Comparison of ENCODE assay signal across 22 cellular contexts in genomic region chr10:130429809-130430208, GRCh38.
A peak's percentile ranks its signal among the peaks of the same experiment; 100 is the strongest.
DNase-seq lines count a peak whose midpoint lies in the region; ATAC-seq and TF ChIP-seq lines count a peak whose summit lies in the region.
"Had no signal": no experiment of that assay in that cellular context is flagged by ENCODE, and none has a peak within 500 bp of the region (broad histone marks: within the 10 kb centered on the region; RNA-seq: fewer than 3 reads in every experiment).

No MANE protein-coding gene starts in this region.

- H3K4me3 Mint-ChIP-seq in activated CD8-positive, alpha-beta memory T cell treated with anti-CD3 and anti-CD28 coated beads, Interleukin-2, amount 10 ng/mL, durations not matched to agents 7 days and 5 days = no peak overlapping the region
- no peak overlapping the region for H3K4me3 Mint-ChIP-seq in endodermal cell
- H3K4me3 Mint-ChIP-seq in activated CD8-positive, alpha-beta T cell treated with anti-CD3 and anti-CD28 coated beads, Interleukin-2, amount 10 ng/mL, durations not matched to agents 7 days and 5 days = no peak overlapping the region
- H3K4me3 Mint-ChIP-seq: CD14-positive monocyte; CD4-positive, alpha-beta T cell; CD8-positive, alpha-beta memory T cell had no signal

- H3K27me3 Mint-ChIP-seq in activated CD8-positive, alpha-beta memory T cell treated with anti-CD3 and anti-CD28 coated beads, Interleukin-2, amount 10 ng/mL, durations not matched to agents 7 days and 5 days = no peaks in the 10 kb centered on the region
- no peaks in the 10 kb centered on the region for H3K27me3 Mint-ChIP-seq in endodermal cell (ENCODE audit: insufficient read depth)
- H3K27me3 Mint-ChIP-seq in activated CD8-positive, alpha-beta T cell treated with anti-CD3 and anti-CD28 coated beads, Interleukin-2, amount 10 ng/mL, durations not matched to agents 7 days and 5 days (ENCODE audit: low read depth) = no peaks in the 10 kb centered on the region

- DNase-seq in activated CD8-positive, alpha-beta memory T cell treated with anti-CD3 and anti-CD28 coated beads, Interleukin-2, amount 50 U/mL, for 48 hours = peak; percentile 1
- DNase-seq in activated CD8-positive, alpha-beta memory T cell treated with anti-CD3 and anti-CD28 coated beads, Interleukin-2, amount 10 ng/mL, durations not matched to agents 7 days and 5 days = no peak
- DNase-seq in endodermal cell = peak; percentile 7
- peak; percentile 19 for DNase-seq in lung (ENCODE audit: low spot score)
- DNase-seq in activated CD8-positive, alpha-beta T cell treated with anti-CD3 and anti-CD28 coated beads, Interleukin-2, amount 10 ng/mL, durations not matched to agents 7 days and 5 days = no peak
- DNase-seq: 8988T; ACHN; AML-193; BE2C; CD4-positive, alpha-beta T cell; CD8-positive, alpha-beta memory T cell; DMS 273 treated with DMSO at 0.1 percent for 48 hours; DMS79; EL; GDM1; GOT3; HCEC 1CT had no signal

- H3K9ac ChIP-seq in endodermal cell (ENCODE audit: extremely low read depth, low read length, poor library complexity, severe bottlenecking) = no peak overlapping the region
- H3K9ac ChIP-seq: BLaER1 treated with 17β-estradiol and CSF1 and Interleukin-3, amounts not matched to agents 10 nM and 100 nM had no signal

- H3K27ac ChIP-seq in endodermal cell (ENCODE audit: low read depth, low read length) (no peak overlapping the region), lung (ENCODE audit: low read depth in 1 of 2, low read length in 1 of 2) (no peak overlapping the region)
- H3K27ac ChIP-seq: A549; BLaER1 treated with 17β-estradiol and CSF1 and Interleukin-3, amounts not matched to agents 10 nM and 100 nM had no signal

- H3K27me3 ChIP-seq in endodermal cell (ENCODE audit: control insufficient read depth, insufficient read depth, low read length, poor library complexity, severe bottlenecking) (no peaks in the 10 kb centered on the region), lung (ENCODE audit: control insufficient read depth, insufficient read depth) (no peaks in the 10 kb centered on the region)
- H3K27me3 ChIP-seq: BE2C; BLaER1 treated with 17β-estradiol and CSF1 and Interleukin-3, amounts not matched to agents 10 nM and 100 nM had no signal

- H3K9me3 Mint-ChIP-seq in activated CD8-positive, alpha-beta memory T cell treated with anti-CD3 and anti-CD28 coated beads, Interleukin-2, amount 10 ng/mL, durations not matched to agents 7 days and 5 days (ENCODE audit: low read depth) = peaks cover 2% of the 10 kb centered on the region
- H3K9me3 Mint-ChIP-seq in endodermal cell = peaks cover 7% of the 10 kb centered on the region
- H3K9me3 Mint-ChIP-seq in activated CD8-positive, alpha-beta T cell treated with anti-CD3 and anti-CD28 coated beads, Interleukin-2, amount 10 ng/mL, durations not matched to agents 7 days and 5 days (ENCODE audit: insufficient read depth) = no peaks in the 10 kb centered on the region
- H3K9me3 Mint-ChIP-seq: CD4-positive, alpha-beta T cell had no signal

- ATAC-seq in activated CD8-positive, alpha-beta memory T cell treated with anti-CD3 and anti-CD28 coated beads, Interleukin-2, amount 10 ng/mL, durations not matched to agents 7 days and 5 days = no peak
- ATAC-seq in lung (ENCODE audit: insufficient read depth, low FRiP score) (no peak), GM18505 (IDR thresholded peaks at IDR 0.05; ENCODE audit: unreplicated experiment) (no peak)
- ATAC-seq in activated CD8-positive, alpha-beta T cell treated with anti-CD3 and anti-CD28 coated beads, Interleukin-2, amount 10 ng/mL, durations not matched to agents 7 days and 5 days = no peak
- ATAC-seq: A549, GM12878 had no signal

- H3K9me3 ChIP-seq in endodermal cell (ENCODE audit: control insufficient read depth, low read length) (no peaks in the 10 kb centered on the region), lung (ENCODE audit: control insufficient read depth in 2 of 2, insufficient read depth in 1 of 2, low read length in 1 of 2) (peaks cover 0 to 2% of the 10 kb centered on the region in 2 donors)
- H3K9me3 ChIP-seq: A549, BE2C had no signal

- H3K4me1 Mint-ChIP-seq in activated CD8-positive, alpha-beta memory T cell treated with anti-CD3 and anti-CD28 coated beads, Interleukin-2, amount 10 ng/mL, durations not matched to agents 7 days and 5 days = no peaks in the 10 kb centered on the region
- H3K4me1 Mint-ChIP-seq in endodermal cell = no peaks in the 10 kb centered on the region
- H3K4me1 Mint-ChIP-seq in activated CD8-positive, alpha-beta T cell treated with anti-CD3 and anti-CD28 coated beads, Interleukin-2, amount 10 ng/mL, durations not matched to agents 7 days and 5 days (ENCODE audit: low read depth) = no peaks in the 10 kb centered on the region
- H3K4me1 Mint-ChIP-seq: CD14-positive monocyte; CD8-positive, alpha-beta memory T cell had no signal

- WGBS in endodermal cell (ENCODE audit: insufficient coverage in 1 of 2, insufficient read length in 1 of 2), 2 experiments = 91 to 92% methylated on average over 2 to 4 of the region's 4 CpGs
- WGBS in lung, 2 donors = 73 to 87% methylated on average over 4 of the region's 4 CpGs

- TF ChIP-seq CTCF in endodermal cell (conservative IDR thresholded peaks at IDR 0.05) (no peak), lung (IDR thresholded peaks at IDR 0.05; ENCODE audit: control extremely low read depth, extremely low read depth) (no peak)

- no peak overlapping the region for H3K27ac Mint-ChIP-seq in activated CD8-positive, alpha-beta memory T cell treated with anti-CD3 and anti-CD28 coated beads, Interleukin-2, amount 10 ng/mL, durations not matched to agents 7 days and 5 days
- no peak overlapping the region for H3K27ac Mint-ChIP-seq in endodermal cell
- H3K27ac Mint-ChIP-seq in activated CD8-positive, alpha-beta T cell treated with anti-CD3 and anti-CD28 coated beads, Interleukin-2, amount 10 ng/mL, durations not matched to agents 7 days and 5 days = no peak overlapping the region
- H3K27ac Mint-ChIP-seq: CD14-positive monocyte; CD4-positive, alpha-beta T cell; CD8-positive, alpha-beta memory T cell had no signal

- H3K4me3 ChIP-seq in endodermal cell (ENCODE audit: low read length) (no peak overlapping the region), lung (no peak overlapping the region)
- H3K4me3 ChIP-seq: A549; BLaER1 treated with 17β-estradiol and CSF1 and Interleukin-3, amounts not matched to agents 10 nM and 100 nM; GM12878 had no signal

- POLR2A ChIA-PET in activated CD8-positive, alpha-beta T cell treated with anti-CD3 and anti-CD28 coated beads, Interleukin-2, amount 10 ng/mL, durations not matched to agents 7 days and 5 days (lab: Charles Lee) = no interaction called here

- H3K4me1 ChIP-seq in endodermal cell (ENCODE audit: control insufficient read depth, insufficient read depth, low read length) (no peaks in the 10 kb centered on the region), lung (ENCODE audit: control insufficient read depth in 2 of 2, insufficient read depth in 2 of 2, low read length in 2 of 2) (no peaks in the 10 kb centered on the region)
- H3K4me1 ChIP-seq: A549, BE2C had no signal

- CTCF ChIA-PET in activated CD8-positive, alpha-beta memory T cell treated with anti-CD3 and anti-CD28 coated beads, Interleukin-2, amount 10 ng/mL, durations not matched to agents 7 days and 5 days (lab: Charles Lee) = no interaction called here
- CTCF ChIA-PET in activated CD8-positive, alpha-beta T cell treated with anti-CD3 and anti-CD28 coated beads, Interleukin-2, amount 10 ng/mL, durations not matched to agents 7 days and 5 days (lab: Charles Lee) = no interaction called here

- no peaks in the 10 kb centered on the region for H3K36me3 Mint-ChIP-seq in activated CD8-positive, alpha-beta memory T cell treated with anti-CD3 and anti-CD28 coated beads, Interleukin-2, amount 10 ng/mL, durations not matched to agents 7 days and 5 days
- H3K36me3 Mint-ChIP-seq in endodermal cell (ENCODE audit: low read depth) = no peaks in the 10 kb centered on the region
- no peaks in the 10 kb centered on the region for H3K36me3 Mint-ChIP-seq in activated CD8-positive, alpha-beta T cell treated with anti-CD3 and anti-CD28 coated beads, Interleukin-2, amount 10 ng/mL, durations not matched to agents 7 days and 5 days (ENCODE audit: low read depth)
- H3K36me3 Mint-ChIP-seq: CD14-positive monocyte; CD8-positive, alpha-beta memory T cell had no signal

- no peaks in the 10 kb centered on the region for H3K36me3 ChIP-seq in endodermal cell (ENCODE audit: control insufficient read depth, insufficient read depth, low read length)
- H3K36me3 ChIP-seq in lung (ENCODE audit: control insufficient read depth in 2 of 2, insufficient read depth in 2 of 2, low read length in 2 of 2) = no peaks in the 10 kb centered on the region
- H3K36me3 ChIP-seq: BE2C; BLaER1 treated with 17β-estradiol and CSF1 and Interleukin-3, amounts not matched to agents 10 nM and 100 nM had no signal

- no peak for TF ChIP-seq POLR2A in GM18505 (IDR thresholded peaks at IDR 0.05; ENCODE audit: borderline replicate concordance, extremely low read depth, insufficient read depth, insufficient read length)

Comparison
In these comparisons a context has a peak if more than half of its experiments do, and no peak if none do; other contexts are left out.
1. DNase-seq: peak in activated CD8-positive, alpha-beta memory T cell treated with anti-CD3 and anti-CD28 coated beads, Interleukin-2, amount 50 U/mL, for 48 hours (single experiment), endodermal cell (single experiment) and lung (single experiment); none in activated CD8-positive, alpha-beta memory T cell treated with anti-CD3 and anti-CD28 coated beads, Interleukin-2, amount 10 ng/mL, durations not matched to agents 7 days and 5 days (single experiment) and activated CD8-positive, alpha-beta T cell treated with anti-CD3 and anti-CD28 coated beads, Interleukin-2, amount 10 ng/mL, durations not matched to agents 7 days and 5 days (single experiment).